In the genomic region with DNA sequence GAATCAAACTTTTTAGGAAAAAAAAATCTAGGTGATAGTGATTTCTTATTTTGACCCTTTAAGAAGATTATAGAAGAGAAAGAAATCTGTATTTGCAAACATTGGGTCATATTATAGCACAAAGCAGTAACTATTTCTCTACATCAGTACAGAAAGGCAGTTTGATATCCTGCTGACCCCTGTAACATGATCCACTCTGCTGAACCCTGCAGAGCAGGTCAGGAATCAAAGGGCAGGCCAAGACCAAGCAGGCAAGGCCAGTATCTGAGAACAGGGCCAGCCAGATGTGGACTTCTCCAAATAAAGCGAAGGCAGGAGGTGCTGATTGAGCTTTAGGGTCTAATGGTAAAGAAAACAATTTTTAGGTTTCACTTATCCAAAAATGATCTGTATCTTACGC, we compare ENCODE assay signal across 18 cellular contexts.
A peak's percentile ranks its signal among the peaks of the same experiment; 100 is the strongest.
DNase-seq lines count a peak whose midpoint lies in the region; ATAC-seq, FAIRE-seq and TF ChIP-seq lines count a peak whose summit lies in the region.
"Had no signal": no experiment of that assay in that cellular context is flagged by ENCODE, and none has a peak within 500 bp of the region (broad histone marks: within the 10 kb centered on the region; RNA-seq: fewer than 3 reads in every experiment).

No MANE protein-coding gene starts in this region.

- H3K4me3 ChIP-seq in H1 (ENCODE audit: extremely low read depth in 1 of 4, insufficient read depth in 2 of 4, low read depth in 3 of 4, low read length in 4 of 4) (peak overlapping the region in 1 of 4 experiments; percentile 28; a peak in 1 of 8 replicates), liver (ENCODE audit: low read depth in 1 of 3, low read length in 3 of 3) (no peak overlapping the region), ovary (no peak overlapping the region)
- H3K4me3 ChIP-seq: BLaER1, SK-N-MC had no signal

- peak overlapping the region; percentile 19 for H3K4me3 Mint-ChIP-seq in type B pancreatic cell
- H3K4me3 Mint-ChIP-seq: CD8-positive, alpha-beta memory T cell had no signal

- no peaks in the 10 kb centered on the region for H3K36me3 Mint-ChIP-seq in type B pancreatic cell
- H3K36me3 Mint-ChIP-seq: CD8-positive, alpha-beta memory T cell had no signal

- no peak overlapping the region for H2AFZ ChIP-seq in H1 (ENCODE audit: low read length)

- intact Hi-C loops in ovary (cut with DNase I): no loop called here

- H3K56ac ChIP-seq in H1 (replicated peaks; ENCODE audit: insufficient read length, low read depth, low read length): no peak overlapping the region

- H3K9ac ChIP-seq in H1 (replicated peaks in 1 of 4; ENCODE audit: extremely low read depth in 1 of 4, low read depth in 3 of 4, low read length in 3 of 4) (no peak overlapping the region), liver (ENCODE audit: low read depth in 1 of 2, low read length in 2 of 2) (no peak overlapping the region)
- H3K9ac ChIP-seq: BLaER1 had no signal

- no peak overlapping the region for H3K18ac ChIP-seq in H1 (ENCODE audit: extremely low read depth, low read length)

- H3K27me3 ChIP-seq in H1 (replicated peaks in 1 of 4; ENCODE audit: control insufficient read depth in 3 of 4, extremely low read depth in 1 of 4, insufficient read depth in 3 of 4, low read length in 3 of 4) (no peaks in the 10 kb centered on the region; a peak in 1 of 7 replicates), liver (ENCODE audit: control insufficient read depth in 4 of 4, insufficient read depth in 4 of 4, low read length in 3 of 4) (no peaks in the 10 kb centered on the region), ovary (no peaks in the 10 kb centered on the region)
- H3K27me3 ChIP-seq: BLaER1 had no signal

- peak overlapping the region in 1 of 2 experiments; percentile 51; a peak in 2 of 4 replicates for H3K4me2 ChIP-seq in H1 (ENCODE audit: insufficient read depth in 1 of 2, low read depth in 2 of 2, low read length in 2 of 2)
- H3K4me2 ChIP-seq: BLaER1 had no signal

- H2BK120ac ChIP-seq in H1 (replicated peaks; ENCODE audit: low read depth, low read length): no peak overlapping the region

- H3K36me3 ChIP-seq in H1 (ENCODE audit: control insufficient read depth in 2 of 4, insufficient read depth in 4 of 4, low read length in 3 of 4) (no peaks in the 10 kb centered on the region), liver (ENCODE audit: control insufficient read depth in 4 of 4, insufficient read depth in 3 of 4, low read depth in 1 of 4, low read length in 3 of 4) (no peaks in the 10 kb centered on the region), ovary (no peaks in the 10 kb centered on the region)
- H3K36me3 ChIP-seq: BLaER1 had no signal

- no peak overlapping the region for H3K4ac ChIP-seq in H1 (replicated peaks; ENCODE audit: insufficient read length, low read depth, low read length)

- no peak overlapping the region for H2BK12ac ChIP-seq in H1 (ENCODE audit: low read depth, low read length)

- H3K9me3 ChIP-seq in H1 (ENCODE audit: insufficient read depth in 2 of 2, low read depth in 1 of 2, low read length in 1 of 2) (no peaks in the 10 kb centered on the region), liver (ENCODE audit: control insufficient read depth in 4 of 4, low read length in 3 of 4) (no peaks in the 10 kb centered on the region), ovary (no peaks in the 10 kb centered on the region)
- H3K9me3 ChIP-seq: BLaER1 had no signal

- TF ChIP-seq RAD21 in H1 (IDR thresholded peaks at IDR 0.05 in 1 of 2, conservative IDR thresholded peaks at IDR 0.05 in 1 of 2; ENCODE audit: low read depth in 2 of 2, low read length in 2 of 2) (no peak), liver (IDR thresholded peaks at IDR 0.05) (peak; percentile 55 to 65)

- H2BK5ac ChIP-seq in H1 (ENCODE audit: low read depth, low read length): no peak overlapping the region

- POLR2A ChIA-PET in H1 (lab: Charles Lee; ENCODE audit: partially characterized antibody): no interaction called here

- no peaks in the 10 kb centered on the region for H3K23me2 ChIP-seq in H1 (ENCODE audit: low read depth, low read length)

- no peak overlapping the region for H3K14ac ChIP-seq in H1 (ENCODE audit: insufficient read length)

- TF ChIP-seq POLR2A in H1 (IDR thresholded peaks at IDR 0.05; ENCODE audit: control extremely low read depth in 1 of 2, low read depth in 2 of 2, low read length in 2 of 2) (no peak), ovary (IDR thresholded peaks at IDR 0.05) (no peak)

- H4K20me1 ChIP-seq in H1 (replicated peaks in 1 of 2; ENCODE audit: control insufficient read depth in 1 of 2, insufficient read depth in 2 of 2, low read length in 2 of 2): peaks cover 3 to 8% of the 10 kb centered on the region in 2 experiments
- H4K20me1 ChIP-seq: BLaER1 had no signal

- H3K4me1 ChIP-seq in H1 (replicated peaks in 1 of 4; ENCODE audit: control insufficient read depth in 3 of 4, insufficient read depth in 4 of 4, low read length in 3 of 4) (peaks cover 0 to 15% (median 8%) of the 10 kb centered on the region in 4 experiments; a peak in 4 of 7 replicates), liver (ENCODE audit: control insufficient read depth in 4 of 4, insufficient read depth in 4 of 4, low read length in 3 of 4) (peaks cover 3 to 18% (median 10%) of the 10 kb centered on the region in 4 donors), ovary (ENCODE audit: insufficient read depth) (peaks cover 1% of the 10 kb centered on the region)

- H4K91ac ChIP-seq in H1 (replicated peaks; ENCODE audit: insufficient read length, low read length): no peak overlapping the region

- no peak overlapping the region for H2BK20ac ChIP-seq in H1 (ENCODE audit: low read length)

- no peak overlapping the region for H3K23ac ChIP-seq in H1 (ENCODE audit: insufficient read length)

- H3K4me1 Mint-ChIP-seq in type B pancreatic cell (ENCODE audit: unreplicated experiment): peaks cover 56% of the 10 kb centered on the region
- H3K4me1 Mint-ChIP-seq: CD8-positive, alpha-beta memory T cell had no signal

- no peaks in the 10 kb centered on the region for H3K27me3 Mint-ChIP-seq in type B pancreatic cell

- H3K9me3 Mint-ChIP-seq in type B pancreatic cell: no peaks in the 10 kb centered on the region
- H3K9me3 Mint-ChIP-seq: CD8-positive, alpha-beta memory T cell had no signal

- TF ChIP-seq EP300 in H1 (IDR thresholded peaks at IDR 0.05; ENCODE audit: borderline replicate concordance in 1 of 2, low read depth in 2 of 2, low read length in 2 of 2) (no peak), ovary (IDR thresholded peaks at IDR 0.05) (no peak)

- no peak overlapping the region for H4K5ac ChIP-seq in H1 (ENCODE audit: insufficient read length, low read depth, low read length)

- 47% methylated on average over 2 of the region's 2 CpGs; no CpG with 5 or more reads in 1 of the 2 experiments for WGBS in H1 (ENCODE audit: extremely low coverage in 1 of 2, insufficient coverage in 1 of 2, insufficient read length in 1 of 2, insufficient replicate concordance in 2 of 2, low coverage in 1 of 2, low lambda C conversion rate in 2 of 2, missing lambda C conversion rate in 1 of 2), 2 experiments
- whole genome bisulfite sequencing in liver: 54% methylated on average over 2 of the region's 2 CpGs
- 96 to 99% (median 96%) methylated on average over 2 of the region's 2 CpGs for WGBS in ovary, 3 donors

- no peaks in the 10 kb centered on the region for H3K79me1 ChIP-seq in H1 (ENCODE audit: low read depth, low read length)

- CTCF ChIA-PET in H1 (lab: Charles Lee; ENCODE audit: partially characterized antibody): no interaction called here

- peaks cover 0 to 3% of the 10 kb centered on the region in 2 experiments; a peak in 1 of 4 replicates for H3K79me2 ChIP-seq in H1 (ENCODE audit: control insufficient read depth in 1 of 2, insufficient read depth in 2 of 2, low read length in 2 of 2)

- FAIRE-seq in H1 (lab: Jason Lieb, UNC): peak; percentile 42
- FAIRE-seq: HTR-8/SVneo had no signal

- no peak overlapping the region for H2BK15ac ChIP-seq in H1 (ENCODE audit: low read length)

- no peak overlapping the region for H2AK5ac ChIP-seq in H1 (ENCODE audit: low read depth, low read length)

- no peak for ATAC-seq in GM21423 (IDR thresholded peaks at IDR 0.05; ENCODE audit: unreplicated experiment)
- ATAC-seq: HCT116, Right ventricle myocardium inferior had no signal

- TF ChIP-seq CTCF in H1 (IDR thresholded peaks at IDR 0.05; ENCODE audit: control extremely low read depth in 1 of 3, insufficient read depth in 1 of 3, low read depth in 1 of 3, low read length in 3 of 3) (no peak), liver (IDR thresholded peaks at IDR 0.05; ENCODE audit: low read depth, low read length, missing input control) (no peak), type B pancreatic cell (conservative IDR thresholded peaks at IDR 0.05) (no peak), ovary (IDR thresholded peaks at IDR 0.05) (no peak)

- no peak overlapping the region for H3K27ac Mint-ChIP-seq in type B pancreatic cell
- H3K27ac Mint-ChIP-seq: CD8-positive, alpha-beta memory T cell had no signal

- H4K8ac ChIP-seq in H1 (ENCODE audit: extremely low read depth, insufficient read depth, low read length): no peak overlapping the region

- DNase-seq in HuH-7 (ENCODE audit: low spot score): peak; percentile 45
- DNase-seq in H1 (ENCODE audit: low read depth in 1 of 2, low spot score in 2 of 2): no peak
- no peak for DNase-seq in type B pancreatic cell (ENCODE audit: extremely low spot score, unreplicated experiment)
- DNase-seq in ovary: no peak
- DNase-seq in activated T-cell treated with anti-CD3 and anti-CD28 coated beads for 4 hours: no peak
- DNase-seq: CD8-positive, alpha-beta memory T cell; KG1; NCI-H1048; NCI-H187; NCI-H446; NCI-H82 had no signal

- H3K27ac ChIP-seq in H1 (ENCODE audit: low read depth, low read length): no peak overlapping the region
- no peak overlapping the region for H3K27ac ChIP-seq in liver (ENCODE audit: low read depth in 1 of 2, low read length in 2 of 2)
- no peak overlapping the region for H3K27ac ChIP-seq in ovary
- H3K27ac ChIP-seq: BLaER1, SK-N-MC had no signal

TF ChIP-seq in H1, 55 proteins besides CTCF, POLR2A, EP300 and RAD21 (continues in another document):
- TF ChIP-seq EGR1 (IDR thresholded peaks at IDR 0.05; ENCODE audit: borderline replicate concordance, low read depth, low read length) (no peak), CHD2 (IDR thresholded peaks at IDR 0.05; ENCODE audit: low read length) (no peak), ASH2L (IDR thresholded peaks at IDR 0.05; ENCODE audit: low read length) (no peak), SP1 (IDR thresholded peaks at IDR 0.05; ENCODE audit: low read depth, low read length) (no peak), SRF (IDR thresholded peaks at IDR 0.05; ENCODE audit: low read depth, low read length) (no peak), CHD1 (IDR thresholded peaks at IDR 0.05; ENCODE audit: low read depth, low read length) (no peak)
